ENCODE assay signal across 8 cellular contexts in genomic region chr2:197378494-197378972, GRCh38. TPM values are rescaled to one million over a fixed set of nuclear protein-coding genes. Genes with fewer than 3 reads are reported as not detected.
DNase-seq lines count a peak whose midpoint lies in the region; ATAC-seq and TF ChIP-seq lines count a peak whose summit lies in the region.

No MANE protein-coding gene starts in this region.

- no peak overlapping the region for H3K9ac ChIP-seq in HCT116 (ENCODE audit: low read length)

- no peak overlapping the region for H3K4me3 Mint-ChIP-seq in CD4-positive, alpha-beta T cell
- H3K4me3 Mint-ChIP-seq in activated CD4-positive, alpha-beta memory T cell treated with anti-CD3 and anti-CD28 coated beads, Interleukin-2, amount 10 ng/mL, durations not matched to agents 7 days and 5 days = no peak overlapping the region

- H3K4me3 ChIP-seq in HCT116 (replicated peaks in 1 of 2; ENCODE audit: low read depth in 1 of 2, low read length in 2 of 2) = no peak overlapping the region

- H3K9me3 Mint-ChIP-seq in CD4-positive, alpha-beta T cell = no peaks in the 10 kb centered on the region
- H3K9me3 Mint-ChIP-seq in activated CD4-positive, alpha-beta memory T cell treated with anti-CD3 and anti-CD28 coated beads, Interleukin-2, amount 10 ng/mL, durations not matched to agents 7 days and 5 days = no peaks in the 10 kb centered on the region

- H3K27ac Mint-ChIP-seq in CD4-positive, alpha-beta T cell = no peak overlapping the region
- no peak overlapping the region for H3K27ac Mint-ChIP-seq in activated CD4-positive, alpha-beta memory T cell treated with anti-CD3 and anti-CD28 coated beads, Interleukin-2, amount 10 ng/mL, durations not matched to agents 7 days and 5 days

- H3K36me3 ChIP-seq in HCT116 (ENCODE audit: control insufficient read depth in 1 of 2, insufficient read depth in 2 of 2, low read length in 2 of 2) = no peaks in the 10 kb centered on the region

- no peaks in the 10 kb centered on the region for H3K79me2 ChIP-seq in HCT116 (ENCODE audit: insufficient read depth, low read length)

- intact Hi-C loops in CD4-positive, alpha-beta T cell (cut with DNase I, micrococcal nuclease) = loop anchor here (1.0 to 5.0 kb wide), 7 partner anchors 68 to 626 kb away; partner anchors contain the start of gene ANKRD44 (in 1 of the 2)
- intact Hi-C loops in HCT116 (cut with micrococcal nuclease) = loop anchor here (1.0 to 10.0 kb wide), 7 partner anchors 187 to 1244 kb away; no protein-coding TSS in a partner anchor

- H3K4me1 Mint-ChIP-seq in CD4-positive, alpha-beta T cell (ENCODE audit: low read depth) = peaks cover 20% of the 10 kb centered on the region
- peaks cover 19% of the 10 kb centered on the region for H3K4me1 Mint-ChIP-seq in activated CD4-positive, alpha-beta memory T cell treated with anti-CD3 and anti-CD28 coated beads, Interleukin-2, amount 10 ng/mL, durations not matched to agents 7 days and 5 days

- H3K4me1 ChIP-seq in HCT116 (ENCODE audit: control insufficient read depth in 1 of 2, insufficient read depth in 2 of 2, low read length in 2 of 2) = no peaks in the 10 kb centered on the region

- RAD21 ChIA-PET in HCT116 (lab: Charles Lee; ENCODE audit: low non-redundant PET in 1 of 2, low total read pairs in 2 of 2, uncharacterized antibody in 2 of 2, unreplicated experiment in 2 of 2) = interaction anchor here in 1 of 2 experiments (0.7 kb wide), 1 partner anchor 57 kb away, joined by 3 read pairs; no protein-coding TSS in a partner anchor

- no peak overlapping the region for H2AFZ ChIP-seq in HCT116 (ENCODE audit: low read depth, low read length, poor library complexity, severe bottlenecking)

- peak; percentile 96 for TF ChIP-seq RAD21 in HCT116 (IDR thresholded peaks at IDR 0.05; ENCODE audit: low read depth)

- peak; percentile 39 to 62 (median 56) for DNase-seq in CD4-positive, alpha-beta T cell
- peak; percentile 37 for DNase-seq in HCT116 (ENCODE audit: low read depth, low spot score)
- peak; percentile 67 to 80 for DNase-seq in NCI-H524 (lab: John Stamatoyannopoulos, UW)
- peak; percentile 65 for DNase-seq in activated CD4-positive, alpha-beta memory T cell treated with anti-CD3 and anti-CD28 coated beads, Interleukin-2, amount 10 ng/mL, durations not matched to agents 7 days and 5 days
- peak; percentile 50 for DNase-seq in effector CD8-positive, alpha-beta T cell (lab: John Stamatoyannopoulos, UW)
- peak; percentile 63 for DNase-seq in midbrain (lab: John Stamatoyannopoulos, UW)
- peak; percentile 31 to 36 for DNase-seq in stimulated activated CD8-positive, alpha-beta memory T cell treated with anti-CD3 and anti-CD28 coated beads, Interleukin-4, amount 100 ng/mL, for 1 hour (ENCODE audit: low read depth in 2 of 2, low spot score in 1 of 2)
- no peak for DNase-seq in GF-D8 (lab: John Stamatoyannopoulos, UW)

- TF ChIP-seq CTCF in CD4-positive, alpha-beta T cell (IDR thresholded peaks at IDR 0.05) = peak; percentile 83
- TF ChIP-seq CTCF in HCT116 (IDR thresholded peaks at IDR 0.05 in 2 of 3, conservative IDR thresholded peaks at IDR 0.05 in 1 of 3; ENCODE audit: borderline replicate concordance in 1 of 3, insufficient read depth in 1 of 3, low read depth in 2 of 3, low read length in 2 of 3) = peak; percentile 64 to 93 (median 78)

- BruUV-seq in HCT116 (replicated peaks; lab: Mats Ljungman, UMichigan) = no TSS peak

- no peaks in the 10 kb centered on the region for H3K36me3 Mint-ChIP-seq in CD4-positive, alpha-beta T cell (ENCODE audit: low read depth)
- no peaks in the 10 kb centered on the region for H3K36me3 Mint-ChIP-seq in activated CD4-positive, alpha-beta memory T cell treated with anti-CD3 and anti-CD28 coated beads, Interleukin-2, amount 10 ng/mL, durations not matched to agents 7 days and 5 days (ENCODE audit: low read depth)

- no peaks in the 10 kb centered on the region for H3K27me3 Mint-ChIP-seq in CD4-positive, alpha-beta T cell
- peaks cover 5% of the 10 kb centered on the region for H3K27me3 Mint-ChIP-seq in activated CD4-positive, alpha-beta memory T cell treated with anti-CD3 and anti-CD28 coated beads, Interleukin-2, amount 10 ng/mL, durations not matched to agents 7 days and 5 days

- H3K27ac ChIP-seq in CD4-positive, alpha-beta T cell (ENCODE audit: low read depth, low read length) = no peak overlapping the region
- no peak overlapping the region for H3K27ac ChIP-seq in HCT116 (ENCODE audit: low read depth, low read length)

- no peak for TF ChIP-seq POLR2A in HCT116 (IDR thresholded peaks at IDR 0.05; ENCODE audit: borderline replicate concordance, extremely low read depth, insufficient read depth, insufficient read length)

- no peak overlapping the region for H3K4me2 ChIP-seq in HCT116 (ENCODE audit: low read length)

- CTCF ChIA-PET in CD4-positive, alpha-beta T cell (lab: Charles Lee) = interaction anchor here (0.6 to 3.4 kb wide), 13 partner anchors 21 to 367 kb away, joined by 3 to 29 read pairs (median 3); no protein-coding TSS in a partner anchor
- CTCF ChIA-PET in HCT116 (lab: Charles Lee) = interaction anchor here (1.0 to 1.4 kb wide), 3 partner anchors 265 to 528 kb away, joined by 3 to 11 read pairs (median 4); no protein-coding TSS in a partner anchor
- CTCF ChIA-PET in activated CD4-positive, alpha-beta memory T cell treated with anti-CD3 and anti-CD28 coated beads, Interleukin-2, amount 10 ng/mL, durations not matched to agents 7 days and 5 days (lab: Charles Lee) = interaction anchor here (0.8 to 1.6 kb wide), 6 partner anchors 13 to 628 kb away, joined by 3 to 14 read pairs (median 4); no protein-coding TSS in a partner anchor

- no peaks in the 10 kb centered on the region for H4K20me1 ChIP-seq in HCT116 (ENCODE audit: insufficient read depth)

- peak; percentile 71 for ATAC-seq in CD4-positive, alpha-beta T cell (ENCODE audit: poor library complexity)
- ATAC-seq in HCT116 = peak; percentile 86

- no peaks in the 10 kb centered on the region for H3K9me3 ChIP-seq in CD4-positive, alpha-beta T cell (ENCODE audit: control insufficient read depth, low read length)
- no peaks in the 10 kb centered on the region for H3K9me3 ChIP-seq in HCT116 (ENCODE audit: control insufficient read depth in 1 of 2, insufficient read depth in 1 of 2, low read depth in 1 of 2, low read length in 2 of 2)

- H3K27me3 ChIP-seq in CD4-positive, alpha-beta T cell (ENCODE audit: control insufficient read depth, insufficient read depth, low read length) = no peaks in the 10 kb centered on the region
- H3K27me3 ChIP-seq in HCT116 (ENCODE audit: insufficient read depth, low read length) = no peaks in the 10 kb centered on the region

- H3K9me2 ChIP-seq in HCT116 (ENCODE audit: insufficient read depth) = no peaks in the 10 kb centered on the region

- POLR2A ChIA-PET in CD4-positive, alpha-beta T cell (lab: Charles Lee) = interaction anchor here (0.6 to 1.5 kb wide), 6 partner anchors 9 to 265 kb away, joined by 3 to 6 read pairs (median 3); partner anchors contain the start of gene ANKRD44
- POLR2A ChIA-PET in HCT116 (lab: Charles Lee) = no interaction called here
- POLR2A ChIA-PET in activated CD4-positive, alpha-beta memory T cell treated with anti-CD3 and anti-CD28 coated beads, Interleukin-2, amount 10 ng/mL, durations not matched to agents 7 days and 5 days (lab: Charles Lee) = no interaction called here

TF ChIP-seq in HCT116, 20 proteins besides CTCF, POLR2A, EP300 and RAD21:
- no peak for TF ChIP-seq ZBTB33 (IDR thresholded peaks at IDR 0.05; ENCODE audit: extremely low read depth, insufficient replicate concordance, low read length)
- TF ChIP-seq JUND (IDR thresholded peaks at IDR 0.05) = no peak
- TF ChIP-seq EGR1 (IDR thresholded peaks at IDR 0.05; ENCODE audit: low read depth) = no peak
- TF ChIP-seq CEBPB (IDR thresholded peaks at IDR 0.05; ENCODE audit: low read depth) = no peak
- no peak for TF ChIP-seq ATF3 (IDR thresholded peaks at IDR 0.05)
- TF ChIP-seq FOSL1 (IDR thresholded peaks at IDR 0.05; ENCODE audit: low read depth) = no peak
- TF ChIP-seq ZNF274 (IDR thresholded peaks at IDR 0.05; ENCODE audit: low read depth, low read length) = no peak
- no peak for TF ChIP-seq EZH2 (IDR thresholded peaks at IDR 0.05)
- TF ChIP-seq ELF1 (IDR thresholded peaks at IDR 0.05; ENCODE audit: borderline replicate concordance, low read depth) = no peak

RNA-seq across cellular contexts. Expression of gene SF3B1, which starts 56.3 kb away (rescaled TPM):
- total RNA-seq in CD4-positive, alpha-beta T cell = 100 to 1,000 TPM; 498 to 529 TPM
- 282 TPM for total RNA-seq in HCT116 (2021; ENCODE audit: unreplicated experiment)
- 194 and 213 TPM in 2 replicates for polyA plus RNA-seq in HCT116 (2012)
- total RNA-seq in activated CD4-positive, alpha-beta memory T cell treated with anti-CD3 and anti-CD28 coated beads, Interleukin-2, amount 10 ng/mL, durations not matched to agents 7 days and 5 days = 100 to 1,000 TPM; 292 to 304 TPM
